Comparison of ENCODE assay signal across 1 cellular context in the genomic region with DNA sequence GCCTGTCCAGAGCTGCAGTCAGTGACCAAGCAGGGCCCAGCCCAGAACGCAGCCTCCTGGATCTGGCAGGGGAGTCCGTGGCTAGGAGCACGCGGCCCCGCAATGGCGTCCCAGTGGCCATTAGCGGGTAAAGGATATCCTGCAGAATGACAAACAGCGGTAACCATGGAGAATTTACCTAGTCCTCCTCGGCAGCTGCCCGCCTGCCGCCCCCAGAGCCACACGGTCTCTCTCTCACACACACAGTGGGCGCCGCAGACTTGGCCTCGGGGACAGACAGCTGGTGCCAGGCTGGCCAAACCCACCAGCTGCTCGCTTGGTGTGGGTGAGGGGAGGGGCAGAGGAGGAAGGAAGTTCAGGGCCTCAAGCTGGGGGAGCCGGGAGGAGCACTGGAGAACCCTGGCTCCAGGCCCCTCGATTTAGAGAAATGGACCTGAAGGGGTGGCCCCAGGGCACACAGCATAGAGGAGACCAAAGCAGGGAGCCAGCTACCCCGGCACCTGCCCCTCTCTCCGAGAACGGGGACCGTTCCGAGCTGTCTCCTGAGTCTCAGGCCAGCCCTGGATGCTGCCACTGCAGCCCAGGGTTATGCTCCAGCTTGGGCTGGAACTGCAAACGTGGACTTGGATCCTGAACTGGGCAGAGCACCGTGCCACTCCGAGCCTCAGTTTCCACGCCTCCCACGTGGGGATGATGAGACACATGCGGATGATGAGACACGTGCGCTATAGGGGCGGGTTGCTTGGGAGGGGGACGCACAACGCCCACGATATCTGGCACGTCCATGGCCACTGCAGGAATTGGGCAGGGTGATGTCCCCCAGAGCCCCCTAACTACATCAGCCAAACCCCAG.
A peak's percentile ranks its signal among the peaks of the same experiment; 100 is the strongest.
TF ChIP-seq lines count a peak whose summit lies in the region.

No MANE protein-coding gene starts in this region.

TF ChIP-seq in HepG2, 621 proteins besides CTCF, POLR2A, EP300 and RAD21:
- TF ChIP-seq AGO2 (optimal IDR thresholded peaks at IDR 0.05; ENCODE audit: low read depth, low read length) (peak; percentile 89), FOXA3 (CRISPR knock-in tag; IDR thresholded peaks at IDR 0.05) (no peak), ZNF263 (CRISPR knock-in tag; IDR thresholded peaks at IDR 0.05) (no peak), RBFOX2 (IDR thresholded peaks at IDR 0.05; ENCODE audit: low read depth, low read length) (peak; percentile 65), JARID2 (CRISPR knock-in tag; IDR thresholded peaks at IDR 0.05; ENCODE audit: insufficient replicate concordance) (no peak)
- TF ChIP-seq, protein P1, sequence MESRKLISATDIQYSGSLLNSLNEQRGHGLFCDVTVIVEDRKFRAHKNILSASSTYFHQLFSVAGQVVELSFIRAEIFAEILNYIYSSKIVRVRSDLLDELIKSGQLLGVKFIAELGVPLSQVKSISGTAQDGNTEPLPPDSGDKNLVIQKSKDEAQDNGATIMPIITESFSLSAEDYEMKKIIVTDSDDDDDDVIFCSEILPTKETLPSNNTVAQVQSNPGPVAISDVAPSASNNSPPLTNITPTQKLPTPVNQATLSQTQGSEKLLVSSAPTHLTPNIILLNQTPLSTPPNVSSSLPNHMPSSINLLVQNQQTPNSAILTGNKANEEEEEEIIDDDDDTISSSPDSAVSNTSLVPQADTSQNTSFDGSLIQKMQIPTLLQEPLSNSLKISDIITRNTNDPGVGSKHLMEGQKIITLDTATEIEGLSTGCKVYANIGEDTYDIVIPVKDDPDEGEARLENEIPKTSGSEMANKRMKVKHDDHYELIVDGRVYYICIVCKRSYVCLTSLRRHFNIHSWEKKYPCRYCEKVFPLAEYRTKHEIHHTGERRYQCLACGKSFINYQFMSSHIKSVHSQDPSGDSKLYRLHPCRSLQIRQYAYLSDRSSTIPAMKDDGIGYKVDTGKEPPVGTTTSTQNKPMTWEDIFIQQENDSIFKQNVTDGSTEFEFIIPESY (CRISPR knock-in tag; IDR thresholded peaks at IDR 0.05), result peak; percentile 55; the same call in 1 of the 2 replicates
- TF ChIP-seq, protein P2, sequence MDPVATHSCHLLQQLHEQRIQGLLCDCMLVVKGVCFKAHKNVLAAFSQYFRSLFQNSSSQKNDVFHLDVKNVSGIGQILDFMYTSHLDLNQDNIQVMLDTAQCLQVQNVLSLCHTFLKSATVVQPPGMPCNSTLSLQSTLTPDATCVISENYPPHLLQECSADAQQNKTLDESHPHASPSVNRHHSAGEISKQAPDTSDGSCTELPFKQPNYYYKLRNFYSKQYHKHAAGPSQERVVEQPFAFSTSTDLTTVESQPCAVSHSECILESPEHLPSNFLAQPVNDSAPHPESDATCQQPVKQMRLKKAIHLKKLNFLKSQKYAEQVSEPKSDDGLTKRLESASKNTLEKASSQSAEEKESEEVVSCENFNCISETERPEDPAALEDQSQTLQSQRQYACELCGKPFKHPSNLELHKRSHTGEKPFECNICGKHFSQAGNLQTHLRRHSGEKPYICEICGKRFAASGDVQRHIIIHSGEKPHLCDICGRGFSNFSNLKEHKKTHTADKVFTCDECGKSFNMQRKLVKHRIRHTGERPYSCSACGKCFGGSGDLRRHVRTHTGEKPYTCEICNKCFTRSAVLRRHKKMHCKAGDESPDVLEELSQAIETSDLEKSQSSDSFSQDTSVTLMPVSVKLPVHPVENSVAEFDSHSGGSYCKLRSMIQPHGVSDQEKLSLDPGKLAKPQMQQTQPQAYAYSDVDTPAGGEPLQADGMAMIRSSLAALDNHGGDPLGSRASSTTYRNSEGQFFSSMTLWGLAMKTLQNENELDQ (CRISPR knock-in tag; IDR thresholded peaks at IDR 0.05; ENCODE audit: borderline replicate concordance), result no peak
